Comparison of ENCODE assay signal across 22 cellular contexts in genomic region chr1:246639732-246640131, GRCh38.
DNase-seq lines count a peak whose midpoint lies in the region; ATAC-seq and TF ChIP-seq lines count a peak whose summit lies in the region.
"Had no signal": no experiment of that assay in that cellular context is flagged by ENCODE, and none has a peak within 500 bp of the region (broad histone marks: within the 10 kb centered on the region; RNA-seq: fewer than 3 reads in every experiment).

No MANE protein-coding gene starts in this region.

- H3K4me3 Mint-ChIP-seq in activated T-cell treated with anti-CD3 and anti-CD28 coated beads, Interleukin-2, amount 50 U/mL, for 72 hours: no peak overlapping the region
- no peak overlapping the region for H3K4me3 Mint-ChIP-seq in activated CD8-positive, alpha-beta T cell treated with anti-CD3 and anti-CD28 coated beads, Interleukin-2, amount 10 ng/mL, durations not matched to agents 7 days and 5 days
- H3K4me3 Mint-ChIP-seq: CD14-positive monocyte had no signal

- 79 to 87% (median 85%) methylated on average over 9 of the region's 9 CpGs for WGBS in psoas muscle, 3 donors

- H3K4me1 ChIP-seq in HAP-1: peaks cover 11% of the 10 kb centered on the region
- peaks cover 23% of the 10 kb centered on the region for H3K4me1 ChIP-seq in psoas muscle
- H3K4me1 ChIP-seq: SJCRH30 had no signal

- peaks cover 0 to 3% of the 10 kb centered on the region in 2 donors for H3K9me3 Mint-ChIP-seq in activated T-cell treated with anti-CD3 and anti-CD28 coated beads, Interleukin-2, amount 50 U/mL, for 72 hours
- H3K9me3 Mint-ChIP-seq in activated CD8-positive, alpha-beta T cell treated with anti-CD3 and anti-CD28 coated beads, Interleukin-2, amount 10 ng/mL, durations not matched to agents 7 days and 5 days (ENCODE audit: insufficient read depth): no peaks in the 10 kb centered on the region

- peak overlapping the region; percentile 60 for H3K27ac Mint-ChIP-seq in activated T-cell treated with anti-CD3 and anti-CD28 coated beads, Interleukin-2, amount 50 U/mL, for 72 hours
- H3K27ac Mint-ChIP-seq in activated CD8-positive, alpha-beta T cell treated with anti-CD3 and anti-CD28 coated beads, Interleukin-2, amount 10 ng/mL, durations not matched to agents 7 days and 5 days: peak overlapping the region; percentile 12

- H3K36me3 Mint-ChIP-seq in activated T-cell treated with anti-CD3 and anti-CD28 coated beads, Interleukin-2, amount 50 U/mL, for 72 hours (ENCODE audit: insufficient read depth in 2 of 2): peaks cover 5 to 20% of the 10 kb centered on the region in 2 donors
- peaks cover 30% of the 10 kb centered on the region for H3K36me3 Mint-ChIP-seq in activated CD8-positive, alpha-beta T cell treated with anti-CD3 and anti-CD28 coated beads, Interleukin-2, amount 10 ng/mL, durations not matched to agents 7 days and 5 days (ENCODE audit: low read depth)

- no peak for DNase-seq in activated T-cell treated with anti-CD3 and anti-CD28 coated beads, Interleukin-2, amount 50 U/mL, for 72 hours
- DNase-seq in activated T-cell treated with anti-CD3 and anti-CD28 coated beads for 4 hours: no peak
- peak; percentile 17 to 46 for DNase-seq in HAP-1 (ENCODE audit: low spot score in 2 of 2)
- no peak for DNase-seq in activated CD8-positive, alpha-beta T cell treated with anti-CD3 and anti-CD28 coated beads, Interleukin-2, amount 10 ng/mL, durations not matched to agents 7 days and 5 days
- DNase-seq in psoas muscle: no peak
- DNase-seq in NCI-H526 (lab: John Stamatoyannopoulos, UW): no peak
- DNase-seq: activated CD4-positive, CD25-positive, alpha-beta regulatory T cell treated with anti-CD3 and anti-CD28 coated beads, Interleukin-2, amount 50 U/mL, for 72 hours; activated effector memory CD4-positive, alpha-beta T cell treated with anti-CD3 and anti-CD28 coated beads, Interleukin-2, amount 50 U/mL, for 16 hours; dermis blood vessel endothelial cell; GF-D8; mesenchymal stem cell; NCI-H187; NCI-H2227 treated with DMSO at 0.1 percent for 48 hours; NCI-H774; nucleus accumbens; PC-3; retina; SJCRH30; testis had no signal

- H3K9me3 ChIP-seq in HAP-1 (no peaks in the 10 kb centered on the region), psoas muscle (no peaks in the 10 kb centered on the region)
- H3K9me3 ChIP-seq: SJCRH30, testis had no signal

- no peak for TF ChIP-seq CTCF in psoas muscle (IDR thresholded peaks at IDR 0.05)

- POLR2A ChIA-PET in activated CD8-positive, alpha-beta T cell treated with anti-CD3 and anti-CD28 coated beads, Interleukin-2, amount 10 ng/mL, durations not matched to agents 7 days and 5 days (lab: Charles Lee): no interaction called here

- CTCF ChIA-PET in activated CD8-positive, alpha-beta T cell treated with anti-CD3 and anti-CD28 coated beads, Interleukin-2, amount 10 ng/mL, durations not matched to agents 7 days and 5 days (lab: Charles Lee): no interaction called here

- intact Hi-C loops in psoas muscle (cut with DNase I): no loop called here

- peak overlapping the region; percentile 66 for H3K27ac ChIP-seq in psoas muscle
- H3K27ac ChIP-seq: SJCRH30, testis had no signal

- H3K4me3 ChIP-seq in HAP-1 (no peak overlapping the region), psoas muscle (no peak overlapping the region)
- H3K4me3 ChIP-seq: SJCRH30, testis had no signal

- H3K27me3 Mint-ChIP-seq in activated T-cell treated with anti-CD3 and anti-CD28 coated beads, Interleukin-2, amount 50 U/mL, for 72 hours (ENCODE audit: low read depth): no peaks in the 10 kb centered on the region
- no peaks in the 10 kb centered on the region for H3K27me3 Mint-ChIP-seq in activated CD8-positive, alpha-beta T cell treated with anti-CD3 and anti-CD28 coated beads, Interleukin-2, amount 10 ng/mL, durations not matched to agents 7 days and 5 days (ENCODE audit: low read depth)

- in situ Hi-C loops in HAP-1 (cut with MboI; ENCODE audit: low sequenced_read_pairs): no loop called here

- H3K27me3 ChIP-seq in HAP-1 (ENCODE audit: low read depth) (no peaks in the 10 kb centered on the region), psoas muscle (ENCODE audit: insufficient read depth in 3 of 3, low read length in 2 of 3) (no peaks in the 10 kb centered on the region)
- H3K27me3 ChIP-seq: SJCRH30, testis had no signal

- H3K36me3 ChIP-seq in HAP-1 (replicated peaks) (peaks cover 4% of the 10 kb centered on the region; the same call in 1 of the 2 replicates), psoas muscle (ENCODE audit: insufficient read depth in 1 of 2, low read depth in 1 of 2) (peaks cover 7 to 24% of the 10 kb centered on the region in 2 donors)

- no peak for ATAC-seq in activated T-cell treated with anti-CD3 and anti-CD28 coated beads, Interleukin-2, amount 50 U/mL, for 72 hours (replicated peaks in 1 of 2)
- no peak for ATAC-seq in activated CD8-positive, alpha-beta T cell treated with anti-CD3 and anti-CD28 coated beads, Interleukin-2, amount 10 ng/mL, durations not matched to agents 7 days and 5 days
- ATAC-seq in psoas muscle: peak in 3 of 4 donors; percentile 6 to 33 (median 23)
- no peak for ATAC-seq in GM21515 (IDR thresholded peaks at IDR 0.05; ENCODE audit: unreplicated experiment)
- ATAC-seq in HG03175 (IDR thresholded peaks at IDR 0.05; ENCODE audit: unreplicated experiment): no peak
- ATAC-seq: PC-3 had no signal

- no peaks in the 10 kb centered on the region for H3K4me1 Mint-ChIP-seq in activated T-cell treated with anti-CD3 and anti-CD28 coated beads, Interleukin-2, amount 50 U/mL, for 72 hours (ENCODE audit: low read depth)
- no peaks in the 10 kb centered on the region for H3K4me1 Mint-ChIP-seq in activated CD8-positive, alpha-beta T cell treated with anti-CD3 and anti-CD28 coated beads, Interleukin-2, amount 10 ng/mL, durations not matched to agents 7 days and 5 days (ENCODE audit: low read depth)
- H3K4me1 Mint-ChIP-seq: CD14-positive monocyte had no signal

Comparison
In these comparisons a context has a peak if more than half of its experiments do, and no peak if none do; other contexts are left out.
1. ATAC-seq: peak in psoas muscle (3 of 4); none in activated T-cell treated with anti-CD3 and anti-CD28 coated beads, Interleukin-2, amount 50 U/mL, for 72 hours (0 of 2), activated CD8-positive, alpha-beta T cell treated with anti-CD3 and anti-CD28 coated beads, Interleukin-2, amount 10 ng/mL, durations not matched to agents 7 days and 5 days (single experiment), GM21515 (single experiment) and HG03175 (single experiment).
2. DNase-seq: peak in HAP-1 (2 of 2); none in activated T-cell treated with anti-CD3 and anti-CD28 coated beads, Interleukin-2, amount 50 U/mL, for 72 hours (0 of 2), activated T-cell treated with anti-CD3 and anti-CD28 coated beads for 4 hours (single experiment), activated CD8-positive, alpha-beta T cell treated with anti-CD3 and anti-CD28 coated beads, Interleukin-2, amount 10 ng/mL, durations not matched to agents 7 days and 5 days (single experiment), psoas muscle (0 of 2) and NCI-H526 (0 of 2).